ENCODE assay signal across 8 cellular contexts in the genomic region with DNA sequence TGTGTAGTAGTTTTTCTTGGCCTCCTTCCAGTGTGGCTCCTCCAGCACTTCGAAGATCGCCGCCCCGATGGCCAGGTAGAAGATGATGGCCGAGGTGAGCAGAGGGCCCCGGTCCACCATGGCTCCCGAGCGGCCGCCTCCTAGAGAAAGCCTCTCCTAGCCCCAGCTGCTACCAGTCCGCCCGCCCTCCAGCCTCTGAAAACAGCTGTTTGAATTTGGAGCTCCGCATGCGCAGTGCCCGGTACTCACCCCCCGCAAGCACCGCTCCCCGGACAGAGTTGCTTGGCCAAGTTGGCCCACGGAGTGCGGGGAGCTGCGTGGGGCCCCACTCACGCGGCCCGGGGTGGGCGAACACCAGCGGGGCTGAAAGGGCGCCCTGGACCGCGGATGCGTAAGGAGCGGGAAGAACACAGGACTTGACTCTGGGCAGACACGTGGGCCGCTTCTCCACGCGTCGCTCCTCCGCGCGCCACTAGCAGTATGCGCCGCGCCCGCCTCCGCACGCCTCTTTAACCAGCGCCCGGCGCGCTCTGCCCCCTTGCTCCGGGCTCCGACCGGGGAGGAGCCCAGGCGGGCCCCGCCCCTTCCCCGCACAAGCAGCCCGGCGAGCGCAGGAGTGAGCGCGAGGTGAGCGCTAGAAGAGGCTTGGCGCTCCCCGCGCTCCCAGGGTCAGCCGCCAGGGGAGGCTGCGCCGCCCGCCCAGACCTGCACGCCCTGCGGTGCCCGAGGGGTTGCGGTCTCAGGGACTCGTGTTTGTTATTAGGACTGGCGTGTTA. TPM values are rescaled to one million over a fixed set of nuclear protein-coding genes. Genes with fewer than 3 reads are reported as not detected.
DNase-seq lines count a peak whose midpoint lies in the region; ATAC-seq and TF ChIP-seq lines count a peak whose summit lies in the region.

A gene with protein sequence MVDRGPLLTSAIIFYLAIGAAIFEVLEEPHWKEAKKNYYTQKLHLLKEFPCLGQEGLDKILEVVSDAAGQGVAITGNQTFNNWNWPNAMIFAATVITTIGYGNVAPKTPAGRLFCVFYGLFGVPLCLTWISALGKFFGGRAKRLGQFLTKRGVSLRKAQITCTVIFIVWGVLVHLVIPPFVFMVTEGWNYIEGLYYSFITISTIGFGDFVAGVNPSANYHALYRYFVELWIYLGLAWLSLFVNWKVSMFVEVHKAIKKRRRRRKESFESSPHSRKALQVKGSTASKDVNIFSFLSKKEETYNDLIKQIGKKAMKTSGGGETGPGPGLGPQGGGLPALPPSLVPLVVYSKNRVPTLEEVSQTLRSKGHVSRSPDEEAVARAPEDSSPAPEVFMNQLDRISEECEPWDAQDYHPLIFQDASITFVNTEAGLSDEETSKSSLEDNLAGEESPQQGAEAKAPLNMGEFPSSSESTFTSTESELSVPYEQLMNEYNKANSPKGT (minus strand): TSS at position 484 of the 776 bp plus-strand sequence. CDS start 364 bp downstream, at position 120.

- POLR2A ChIA-PET in WTC11 (lab: Charles Lee): no interaction called here

- H3K9ac ChIP-seq in H9 (ENCODE audit: extremely low read depth, insufficient read length, low read length): peak within 1 kb of the TSS; percentile 81

- peaks cover 30% of the 10 kb centered on the region for H3K4me1 ChIP-seq in H9 (ENCODE audit: insufficient read depth, low read length)

- no peak within 1 kb of the TSS; the same call in 1 of the 2 replicates for H3K4ac ChIP-seq in H9 (ENCODE audit: low read depth, low read length)

- H4K20me1 ChIP-seq in H9 (ENCODE audit: control insufficient read depth, insufficient read depth, insufficient read length): no peaks in the 10 kb centered on the region

- peaks cover 15% of the 10 kb centered on the region for H3K79me1 ChIP-seq in H9 (ENCODE audit: insufficient read depth, low read depth, low read length, poor library complexity, severe bottlenecking)

- peak within 1 kb of the TSS; percentile 81 for H3K18ac ChIP-seq in H9 (ENCODE audit: insufficient read length, low read depth, low read length)

- H2BK5ac ChIP-seq in H9 (ENCODE audit: insufficient read length, low read length): no peak within 1 kb of the TSS

- peak within 1 kb of the TSS; percentile 93 for H3K4me2 ChIP-seq in H9 (ENCODE audit: insufficient read depth, insufficient read length, low read length)

- H4K5ac ChIP-seq in H9 (ENCODE audit: insufficient read length, low read depth, low read length): no peak within 1 kb of the TSS

- no peak within 1 kb of the TSS for H2AK5ac ChIP-seq in H9 (ENCODE audit: insufficient read length, low read length)

- H3K27me3 Mint-ChIP-seq in H9 (ENCODE audit: low read depth) (peaks cover 2% of the 10 kb centered on the region; the same call in 1 of the 2 replicates), WTC11 (ENCODE audit: low read depth) (no peaks in the 10 kb centered on the region)

- no peak within 1 kb of the TSS for H4K91ac ChIP-seq in H9 (ENCODE audit: insufficient read length, low read depth, low read length)

- DNase-seq in DMS53 treated with DMSO at 0.1 percent for 48 hours (lab: John Stamatoyannopoulos, UW; ENCODE audit: unreplicated experiment) (peak; percentile 85), H9 (peak; percentile 94), NCI-H1417 treated with DMSO at 0.1 percent for 48 hours (lab: John Stamatoyannopoulos, UW) (peak; percentile 30), WTC11 (ENCODE audit: low spot score) (peak; percentile 92), caudate nucleus (lab: John Stamatoyannopoulos, UW) (peak in 39 of 61 donors; percentile 8 to 82 (median 35)), left lobe of liver (ENCODE audit: low spot score) (peak; percentile 96)
- DNase-seq in stimulated activated CD4-positive, alpha-beta T cell treated with anti-CD3 and anti-CD28 coated beads, Interleukin-2, amount 100 ng/mL, for 4 hours (ENCODE audit: low read depth): peak; percentile 83

- TF ChIP-seq CTCF in H9 (conservative IDR thresholded peaks at IDR 0.05) (peak; percentile 96), WTC11 (IDR thresholded peaks at IDR 0.05) (peak; percentile 74)

- no peak within 1 kb of the TSS for H2AFZ ChIP-seq in H9 (ENCODE audit: low read length)

- peaks cover 5 to 20% (median 19%) of the 10 kb centered on the region in 3 experiments; a peak in 5 of 7 replicates for H3K36me3 Mint-ChIP-seq in H9 (ENCODE audit: insufficient read depth in 1 of 3, low read depth in 3 of 3)
- H3K36me3 Mint-ChIP-seq in WTC11: peaks cover 14% of the 10 kb centered on the region

- no peak within 1 kb of the TSS for H2BK20ac ChIP-seq in H9 (ENCODE audit: low read depth, low read length, poor library complexity, severe bottlenecking)

- H3T11ph ChIP-seq in H9 (ENCODE audit: low read length): no peak within 1 kb of the TSS

- ATAC-seq in WTC11: peak; percentile 87
- ATAC-seq in left lobe of liver: peak; percentile 88
- ATAC-seq in GM18498 (IDR thresholded peaks at IDR 0.05; ENCODE audit: unreplicated experiment): no peak

- no peak within 1 kb of the TSS; the same call in 1 of the 2 replicates for H2BK15ac ChIP-seq in H9 (ENCODE audit: low read depth, low read length)

- H3K4me1 Mint-ChIP-seq in H9: peaks cover 75 to 80% of the 10 kb centered on the region in 2 experiments
- H3K4me1 Mint-ChIP-seq in WTC11: peaks cover 83% of the 10 kb centered on the region

- H3K23me2 ChIP-seq in H9 (ENCODE audit: insufficient read length, low read depth, low read length, poor library complexity, severe bottlenecking): peaks cover 19% of the 10 kb centered on the region

- H3K27ac Mint-ChIP-seq in H9: peak within 1 kb of the TSS in 2 of 3 experiments; percentile 85 to 86; a peak in 6 of 7 replicates
- peak within 1 kb of the TSS; percentile 91 for H3K27ac Mint-ChIP-seq in WTC11

- no CpG with 5 or more reads among the region's 73 CpGs for WGBS in H9 (ENCODE audit: extremely low coverage, insufficient read length, low lambda C conversion rate)

- H4K8ac ChIP-seq in H9 (replicated peaks; ENCODE audit: insufficient read length, low read depth, low read length): no peak within 1 kb of the TSS

- H2BK120ac ChIP-seq in H9 (ENCODE audit: low read depth, low read length, poor library complexity, severe bottlenecking): no peak within 1 kb of the TSS

- peaks cover 40% of the 10 kb centered on the region; the same call in 1 of the 2 replicates for H3K79me2 ChIP-seq in H9 (ENCODE audit: insufficient read depth, low read length)

- no peak within 1 kb of the TSS for H2BK12ac ChIP-seq in H9 (ENCODE audit: insufficient read length, low read depth, low read length)

- H3K23ac ChIP-seq in H9 (ENCODE audit: insufficient read length, low read depth, low read length): no peak within 1 kb of the TSS

- H3K4me3 Mint-ChIP-seq in H9: peak within 1 kb of the TSS; percentile 90 to 96
- peak within 1 kb of the TSS; percentile 89 for H3K4me3 Mint-ChIP-seq in WTC11

- no peak within 1 kb of the TSS for H3K56ac ChIP-seq in H9 (ENCODE audit: insufficient read length, low read depth, low read length)

- H3K27me3 ChIP-seq in H9 (ENCODE audit: insufficient read depth, low read length): no peaks in the 10 kb centered on the region

- no peaks in the 10 kb centered on the region for H3K9me3 ChIP-seq in H9 (ENCODE audit: control insufficient read depth, low read depth, low read length)

- H3K27ac ChIP-seq in H9 (ENCODE audit: insufficient read length, low read depth, low read length) (no peak within 1 kb of the TSS), caudate nucleus (ENCODE audit: low read depth, low read length) (no peak within 1 kb of the TSS)

- CTCF ChIA-PET in WTC11 (lab: Charles Lee): interaction anchor here (0.5 to 8.3 kb wide), 14 partner anchors 10 to 73 kb away, joined by 3 to 122 read pairs (median 4); no protein-coding TSS in a partner anchor

- peak within 1 kb of the TSS; percentile 70 for H3K14ac ChIP-seq in H9 (ENCODE audit: insufficient read depth, low read length)

- H3K9me3 Mint-ChIP-seq in H9 (no peaks in the 10 kb centered on the region), WTC11 (no peaks in the 10 kb centered on the region)

TF ChIP-seq in WTC11, 78 proteins besides CTCF, POLR2A, EP300 and RAD21 (continues in another document):
- TF ChIP-seq, protein P1, sequence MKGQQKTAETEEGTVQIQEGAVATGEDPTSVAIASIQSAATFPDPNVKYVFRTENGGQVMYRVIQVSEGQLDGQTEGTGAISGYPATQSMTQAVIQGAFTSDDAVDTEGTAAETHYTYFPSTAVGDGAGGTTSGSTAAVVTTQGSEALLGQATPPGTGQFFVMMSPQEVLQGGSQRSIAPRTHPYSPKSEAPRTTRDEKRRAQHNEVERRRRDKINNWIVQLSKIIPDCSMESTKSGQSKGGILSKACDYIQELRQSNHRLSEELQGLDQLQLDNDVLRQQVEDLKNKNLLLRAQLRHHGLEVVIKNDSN (CRISPR knock-in tag; IDR thresholded peaks at IDR 0.05): peak; percentile 66; the same call in 1 of the 2 replicates
- TF ChIP-seq, protein P2, sequence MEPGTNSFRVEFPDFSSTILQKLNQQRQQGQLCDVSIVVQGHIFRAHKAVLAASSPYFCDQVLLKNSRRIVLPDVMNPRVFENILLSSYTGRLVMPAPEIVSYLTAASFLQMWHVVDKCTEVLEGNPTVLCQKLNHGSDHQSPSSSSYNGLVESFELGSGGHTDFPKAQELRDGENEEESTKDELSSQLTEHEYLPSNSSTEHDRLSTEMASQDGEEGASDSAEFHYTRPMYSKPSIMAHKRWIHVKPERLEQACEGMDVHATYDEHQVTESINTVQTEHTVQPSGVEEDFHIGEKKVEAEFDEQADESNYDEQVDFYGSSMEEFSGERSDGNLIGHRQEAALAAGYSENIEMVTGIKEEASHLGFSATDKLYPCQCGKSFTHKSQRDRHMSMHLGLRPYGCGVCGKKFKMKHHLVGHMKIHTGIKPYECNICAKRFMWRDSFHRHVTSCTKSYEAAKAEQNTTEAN (CRISPR knock-in tag; IDR thresholded peaks at IDR 0.05): peak; percentile 81; the same call in 1 of the 2 replicates

RNA-seq across cellular contexts. Expression of the gene that starts here (rescaled TPM):
- total RNA-seq in H9 (2021) (30.0 and 31.8 TPM in 2 replicates), WTC11 (2021) (31.7 to 41.8 TPM (median 34.3 TPM) in 3 replicates), left lobe of liver (62.3 TPM)

Comparison
In these comparisons a context has a peak if more than half of its experiments do, and no peak if none do; other contexts are left out.
1. DNase-seq: peak in every context shown above with its lines; median percentile 96 in left lobe of liver; 94 in H9; 92 in WTC11; 85 in DMS53 treated with DMSO at 0.1 percent for 48 hours; 83 in stimulated activated CD4-positive, alpha-beta T cell treated with anti-CD3 and anti-CD28 coated beads, Interleukin-2, amount 100 ng/mL, for 4 hours; 35 in caudate nucleus; 30 in NCI-H1417 treated with DMSO at 0.1 percent for 48 hours.